ENCODE assay signal across 1 cellular context in the genomic region with DNA sequence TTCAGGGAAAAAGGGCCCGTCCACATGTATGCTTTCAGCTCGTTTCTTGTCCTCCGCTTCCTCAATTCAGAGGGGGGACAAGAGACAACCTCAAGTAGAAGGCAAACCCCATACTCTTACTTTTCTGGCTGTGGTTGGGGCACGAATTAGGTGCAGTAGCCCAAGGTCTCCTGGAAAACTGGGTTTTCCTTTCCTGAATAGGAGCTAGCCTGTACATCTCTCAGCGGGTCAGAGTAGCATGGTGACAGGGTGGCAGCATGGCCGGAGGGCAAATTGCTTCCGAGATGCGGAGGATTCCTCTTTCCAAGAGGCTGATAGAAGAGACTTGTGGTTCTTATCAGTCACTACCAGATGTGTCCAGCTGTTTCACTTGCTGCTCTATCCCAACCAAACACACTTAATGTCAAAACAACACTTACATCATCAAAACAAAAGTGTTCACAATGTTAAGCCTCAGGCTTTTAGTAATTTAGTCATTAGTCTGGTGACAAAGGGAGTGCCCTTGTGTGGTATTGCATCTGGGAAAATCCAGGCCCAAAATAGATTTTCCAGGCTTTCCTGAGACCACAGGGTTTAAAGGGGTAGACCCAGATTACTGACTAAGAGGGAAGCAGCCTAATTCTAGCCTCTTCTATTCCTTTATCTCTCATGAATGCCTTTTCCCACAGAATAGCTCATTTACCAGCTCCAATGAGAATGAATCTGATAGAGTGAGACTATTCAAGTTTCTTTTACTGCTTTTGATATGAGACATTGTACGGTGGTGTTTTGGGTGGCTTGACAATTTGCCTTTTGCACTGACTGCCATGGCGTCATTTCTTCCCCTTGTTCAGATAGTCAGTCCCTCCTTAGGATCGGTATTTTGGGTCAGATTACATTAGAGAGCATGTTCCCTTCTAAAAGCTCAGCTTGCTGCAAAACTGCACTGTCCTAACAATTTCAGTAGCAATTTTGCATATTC.
TF ChIP-seq lines count a peak whose summit lies in the region.

No MANE protein-coding gene starts in this region.

TF ChIP-seq in K562, 482 proteins besides CTCF, POLR2A, EP300 and RAD21 (continued from another document and continues in another):
- peak; percentile 82 for TF ChIP-seq ZNF584 (CRISPR knock-in tag; IDR thresholded peaks at IDR 0.05; ENCODE audit: low read depth)
- no peak for TF ChIP-seq NR3C1 (CRISPR knock-in tag; IDR thresholded peaks at IDR 0.05)
- no peak for TF ChIP-seq ILK (tag; IDR thresholded peaks at IDR 0.05; ENCODE audit: borderline replicate concordance, low read depth)
- no peak for TF ChIP-seq ZNF224 (CRISPR knock-in tag; IDR thresholded peaks at IDR 0.05)
- TF ChIP-seq PRMT5 (CRISPR knock-in tag; IDR thresholded peaks at IDR 0.05) = no peak
- TF ChIP-seq SMARCE1 (IDR thresholded peaks at IDR 0.05) = peak; percentile 99
- peak; percentile 84; the same call in 1 of the 2 replicates for TF ChIP-seq MTA1 (IDR thresholded peaks at IDR 0.05; ENCODE audit: borderline replicate concordance)
- TF ChIP-seq ZC3H4 (CRISPR knock-in tag; IDR thresholded peaks at IDR 0.05; ENCODE audit: borderline replicate concordance) = no peak
- TF ChIP-seq, protein P1, sequence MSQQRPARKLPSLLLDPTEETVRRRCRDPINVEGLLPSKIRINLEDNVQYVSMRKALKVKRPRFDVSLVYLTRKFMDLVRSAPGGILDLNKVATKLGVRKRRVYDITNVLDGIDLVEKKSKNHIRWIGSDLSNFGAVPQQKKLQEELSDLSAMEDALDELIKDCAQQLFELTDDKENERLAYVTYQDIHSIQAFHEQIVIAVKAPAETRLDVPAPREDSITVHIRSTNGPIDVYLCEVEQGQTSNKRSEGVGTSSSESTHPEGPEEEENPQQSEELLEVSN (IDR thresholded peaks at IDR 0.05; ENCODE audit: borderline replicate concordance in 1 of 2, extremely low read depth in 1 of 2, insufficient read depth in 1 of 2, insufficient read length in 1 of 2, low read depth in 1 of 2, low read length in 1 of 2, poor library complexity in 1 of 2, severe bottlenecking in 1 of 2) = no peak
- TF ChIP-seq NFRKB (IDR thresholded peaks at IDR 0.05; ENCODE audit: low read depth) = no peak
- no peak for TF ChIP-seq NCOA6 (IDR thresholded peaks at IDR 0.05)
- TF ChIP-seq, protein P2, sequence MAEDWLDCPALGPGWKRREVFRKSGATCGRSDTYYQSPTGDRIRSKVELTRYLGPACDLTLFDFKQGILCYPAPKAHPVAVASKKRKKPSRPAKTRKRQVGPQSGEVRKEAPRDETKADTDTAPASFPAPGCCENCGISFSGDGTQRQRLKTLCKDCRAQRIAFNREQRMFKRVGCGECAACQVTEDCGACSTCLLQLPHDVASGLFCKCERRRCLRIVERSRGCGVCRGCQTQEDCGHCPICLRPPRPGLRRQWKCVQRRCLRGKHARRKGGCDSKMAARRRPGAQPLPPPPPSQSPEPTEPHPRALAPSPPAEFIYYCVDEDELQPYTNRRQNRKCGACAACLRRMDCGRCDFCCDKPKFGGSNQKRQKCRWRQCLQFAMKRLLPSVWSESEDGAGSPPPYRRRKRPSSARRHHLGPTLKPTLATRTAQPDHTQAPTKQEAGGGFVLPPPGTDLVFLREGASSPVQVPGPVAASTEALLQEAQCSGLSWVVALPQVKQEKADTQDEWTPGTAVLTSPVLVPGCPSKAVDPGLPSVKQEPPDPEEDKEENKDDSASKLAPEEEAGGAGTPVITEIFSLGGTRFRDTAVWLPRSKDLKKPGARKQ (CRISPR knock-in tag; IDR thresholded peaks at IDR 0.05) = no peak
- peak; percentile 96 for TF ChIP-seq KLF16 (IDR thresholded peaks at IDR 0.05)
- no peak for TF ChIP-seq ZNF551 (CRISPR knock-in tag; IDR thresholded peaks at IDR 0.05)
- TF ChIP-seq RNF2 (IDR thresholded peaks at IDR 0.05) = peak; percentile 90
- TF ChIP-seq SP1 (CRISPR knock-in tag; IDR thresholded peaks at IDR 0.05) = peak; percentile 85
- no peak for TF ChIP-seq SLC30A9 (CRISPR knock-in tag; IDR thresholded peaks at IDR 0.05)
- TF ChIP-seq, protein P3, sequence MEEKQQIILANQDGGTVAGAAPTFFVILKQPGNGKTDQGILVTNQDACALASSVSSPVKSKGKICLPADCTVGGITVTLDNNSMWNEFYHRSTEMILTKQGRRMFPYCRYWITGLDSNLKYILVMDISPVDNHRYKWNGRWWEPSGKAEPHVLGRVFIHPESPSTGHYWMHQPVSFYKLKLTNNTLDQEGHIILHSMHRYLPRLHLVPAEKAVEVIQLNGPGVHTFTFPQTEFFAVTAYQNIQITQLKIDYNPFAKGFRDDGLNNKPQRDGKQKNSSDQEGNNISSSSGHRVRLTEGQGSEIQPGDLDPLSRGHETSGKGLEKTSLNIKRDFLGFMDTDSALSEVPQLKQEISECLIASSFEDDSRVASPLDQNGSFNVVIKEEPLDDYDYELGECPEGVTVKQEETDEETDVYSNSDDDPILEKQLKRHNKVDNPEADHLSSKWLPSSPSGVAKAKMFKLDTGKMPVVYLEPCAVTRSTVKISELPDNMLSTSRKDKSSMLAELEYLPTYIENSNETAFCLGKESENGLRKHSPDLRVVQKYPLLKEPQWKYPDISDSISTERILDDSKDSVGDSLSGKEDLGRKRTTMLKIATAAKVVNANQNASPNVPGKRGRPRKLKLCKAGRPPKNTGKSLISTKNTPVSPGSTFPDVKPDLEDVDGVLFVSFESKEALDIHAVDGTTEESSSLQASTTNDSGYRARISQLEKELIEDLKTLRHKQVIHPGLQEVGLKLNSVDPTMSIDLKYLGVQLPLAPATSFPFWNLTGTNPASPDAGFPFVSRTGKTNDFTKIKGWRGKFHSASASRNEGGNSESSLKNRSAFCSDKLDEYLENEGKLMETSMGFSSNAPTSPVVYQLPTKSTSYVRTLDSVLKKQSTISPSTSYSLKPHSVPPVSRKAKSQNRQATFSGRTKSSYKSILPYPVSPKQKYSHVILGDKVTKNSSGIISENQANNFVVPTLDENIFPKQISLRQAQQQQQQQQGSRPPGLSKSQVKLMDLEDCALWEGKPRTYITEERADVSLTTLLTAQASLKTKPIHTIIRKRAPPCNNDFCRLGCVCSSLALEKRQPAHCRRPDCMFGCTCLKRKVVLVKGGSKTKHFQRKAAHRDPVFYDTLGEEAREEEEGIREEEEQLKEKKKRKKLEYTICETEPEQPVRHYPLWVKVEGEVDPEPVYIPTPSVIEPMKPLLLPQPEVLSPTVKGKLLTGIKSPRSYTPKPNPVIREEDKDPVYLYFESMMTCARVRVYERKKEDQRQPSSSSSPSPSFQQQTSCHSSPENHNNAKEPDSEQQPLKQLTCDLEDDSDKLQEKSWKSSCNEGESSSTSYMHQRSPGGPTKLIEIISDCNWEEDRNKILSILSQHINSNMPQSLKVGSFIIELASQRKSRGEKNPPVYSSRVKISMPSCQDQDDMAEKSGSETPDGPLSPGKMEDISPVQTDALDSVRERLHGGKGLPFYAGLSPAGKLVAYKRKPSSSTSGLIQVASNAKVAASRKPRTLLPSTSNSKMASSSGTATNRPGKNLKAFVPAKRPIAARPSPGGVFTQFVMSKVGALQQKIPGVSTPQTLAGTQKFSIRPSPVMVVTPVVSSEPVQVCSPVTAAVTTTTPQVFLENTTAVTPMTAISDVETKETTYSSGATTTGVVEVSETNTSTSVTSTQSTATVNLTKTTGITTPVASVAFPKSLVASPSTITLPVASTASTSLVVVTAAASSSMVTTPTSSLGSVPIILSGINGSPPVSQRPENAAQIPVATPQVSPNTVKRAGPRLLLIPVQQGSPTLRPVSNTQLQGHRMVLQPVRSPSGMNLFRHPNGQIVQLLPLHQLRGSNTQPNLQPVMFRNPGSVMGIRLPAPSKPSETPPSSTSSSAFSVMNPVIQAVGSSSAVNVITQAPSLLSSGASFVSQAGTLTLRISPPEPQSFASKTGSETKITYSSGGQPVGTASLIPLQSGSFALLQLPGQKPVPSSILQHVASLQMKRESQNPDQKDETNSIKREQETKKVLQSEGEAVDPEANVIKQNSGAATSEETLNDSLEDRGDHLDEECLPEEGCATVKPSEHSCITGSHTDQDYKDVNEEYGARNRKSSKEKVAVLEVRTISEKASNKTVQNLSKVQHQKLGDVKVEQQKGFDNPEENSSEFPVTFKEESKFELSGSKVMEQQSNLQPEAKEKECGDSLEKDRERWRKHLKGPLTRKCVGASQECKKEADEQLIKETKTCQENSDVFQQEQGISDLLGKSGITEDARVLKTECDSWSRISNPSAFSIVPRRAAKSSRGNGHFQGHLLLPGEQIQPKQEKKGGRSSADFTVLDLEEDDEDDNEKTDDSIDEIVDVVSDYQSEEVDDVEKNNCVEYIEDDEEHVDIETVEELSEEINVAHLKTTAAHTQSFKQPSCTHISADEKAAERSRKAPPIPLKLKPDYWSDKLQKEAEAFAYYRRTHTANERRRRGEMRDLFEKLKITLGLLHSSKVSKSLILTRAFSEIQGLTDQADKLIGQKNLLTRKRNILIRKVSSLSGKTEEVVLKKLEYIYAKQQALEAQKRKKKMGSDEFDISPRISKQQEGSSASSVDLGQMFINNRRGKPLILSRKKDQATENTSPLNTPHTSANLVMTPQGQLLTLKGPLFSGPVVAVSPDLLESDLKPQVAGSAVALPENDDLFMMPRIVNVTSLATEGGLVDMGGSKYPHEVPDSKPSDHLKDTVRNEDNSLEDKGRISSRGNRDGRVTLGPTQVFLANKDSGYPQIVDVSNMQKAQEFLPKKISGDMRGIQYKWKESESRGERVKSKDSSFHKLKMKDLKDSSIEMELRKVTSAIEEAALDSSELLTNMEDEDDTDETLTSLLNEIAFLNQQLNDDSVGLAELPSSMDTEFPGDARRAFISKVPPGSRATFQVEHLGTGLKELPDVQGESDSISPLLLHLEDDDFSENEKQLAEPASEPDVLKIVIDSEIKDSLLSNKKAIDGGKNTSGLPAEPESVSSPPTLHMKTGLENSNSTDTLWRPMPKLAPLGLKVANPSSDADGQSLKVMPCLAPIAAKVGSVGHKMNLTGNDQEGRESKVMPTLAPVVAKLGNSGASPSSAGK (IDR thresholded peaks at IDR 0.05) = no peak; the same call in 1 of the 2 replicates
- TF ChIP-seq CC2D1A (IDR thresholded peaks at IDR 0.05) = peak; percentile 96
- no peak for TF ChIP-seq ZNF778 (CRISPR knock-in tag; IDR thresholded peaks at IDR 0.05)
- TF ChIP-seq U2AF1 (optimal IDR thresholded peaks at IDR 0.05; ENCODE audit: low read depth, low read length) = no peak
- peak; percentile 3 for TF ChIP-seq ZFP36 (IDR thresholded peaks at IDR 0.05; ENCODE audit: low read depth, low read length, partially characterized antibody)
- no peak for TF ChIP-seq CHD1 (IDR thresholded peaks at IDR 0.05; ENCODE audit: low read length)
- TF ChIP-seq CEBPG (CRISPR knock-in tag; IDR thresholded peaks at IDR 0.05) = peak; percentile 69
- TF ChIP-seq CEBPG (tag; conservative IDR thresholded peaks at IDR 0.05 in 1 of 2, IDR thresholded peaks at IDR 0.05 in 1 of 2) = peak; percentile 63 to 95; a peak in 3 of 4 replicates
- TF ChIP-seq MCM5 (IDR thresholded peaks at IDR 0.05; ENCODE audit: low read depth) = no peak
- TF ChIP-seq MEF2D (tag; conservative IDR thresholded peaks at IDR 0.05; ENCODE audit: low read depth) = peak; percentile 99
- peak; percentile 95 for TF ChIP-seq TRIM24 (IDR thresholded peaks at IDR 0.05)
- TF ChIP-seq POLR3A (IDR thresholded peaks at IDR 0.05; ENCODE audit: borderline replicate concordance, extremely low read depth, insufficient read depth, insufficient read length) = no peak
- TF ChIP-seq KDM2B (CRISPR knock-in tag; IDR thresholded peaks at IDR 0.05) = 0 out of 2 replicates have a peak, but pooled peaks have one; percentile 30
- TF ChIP-seq, protein P4, sequence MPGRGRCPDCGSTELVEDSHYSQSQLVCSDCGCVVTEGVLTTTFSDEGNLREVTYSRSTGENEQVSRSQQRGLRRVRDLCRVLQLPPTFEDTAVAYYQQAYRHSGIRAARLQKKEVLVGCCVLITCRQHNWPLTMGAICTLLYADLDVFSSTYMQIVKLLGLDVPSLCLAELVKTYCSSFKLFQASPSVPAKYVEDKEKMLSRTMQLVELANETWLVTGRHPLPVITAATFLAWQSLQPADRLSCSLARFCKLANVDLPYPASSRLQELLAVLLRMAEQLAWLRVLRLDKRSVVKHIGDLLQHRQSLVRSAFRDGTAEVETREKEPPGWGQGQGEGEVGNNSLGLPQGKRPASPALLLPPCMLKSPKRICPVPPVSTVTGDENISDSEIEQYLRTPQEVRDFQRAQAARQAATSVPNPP (IDR thresholded peaks at IDR 0.05; ENCODE audit: borderline replicate concordance, insufficient read depth, insufficient read length) = no peak
- no peak for TF ChIP-seq TGIF2 (CRISPR knock-in tag; IDR thresholded peaks at IDR 0.05)
- TF ChIP-seq, protein P5, sequence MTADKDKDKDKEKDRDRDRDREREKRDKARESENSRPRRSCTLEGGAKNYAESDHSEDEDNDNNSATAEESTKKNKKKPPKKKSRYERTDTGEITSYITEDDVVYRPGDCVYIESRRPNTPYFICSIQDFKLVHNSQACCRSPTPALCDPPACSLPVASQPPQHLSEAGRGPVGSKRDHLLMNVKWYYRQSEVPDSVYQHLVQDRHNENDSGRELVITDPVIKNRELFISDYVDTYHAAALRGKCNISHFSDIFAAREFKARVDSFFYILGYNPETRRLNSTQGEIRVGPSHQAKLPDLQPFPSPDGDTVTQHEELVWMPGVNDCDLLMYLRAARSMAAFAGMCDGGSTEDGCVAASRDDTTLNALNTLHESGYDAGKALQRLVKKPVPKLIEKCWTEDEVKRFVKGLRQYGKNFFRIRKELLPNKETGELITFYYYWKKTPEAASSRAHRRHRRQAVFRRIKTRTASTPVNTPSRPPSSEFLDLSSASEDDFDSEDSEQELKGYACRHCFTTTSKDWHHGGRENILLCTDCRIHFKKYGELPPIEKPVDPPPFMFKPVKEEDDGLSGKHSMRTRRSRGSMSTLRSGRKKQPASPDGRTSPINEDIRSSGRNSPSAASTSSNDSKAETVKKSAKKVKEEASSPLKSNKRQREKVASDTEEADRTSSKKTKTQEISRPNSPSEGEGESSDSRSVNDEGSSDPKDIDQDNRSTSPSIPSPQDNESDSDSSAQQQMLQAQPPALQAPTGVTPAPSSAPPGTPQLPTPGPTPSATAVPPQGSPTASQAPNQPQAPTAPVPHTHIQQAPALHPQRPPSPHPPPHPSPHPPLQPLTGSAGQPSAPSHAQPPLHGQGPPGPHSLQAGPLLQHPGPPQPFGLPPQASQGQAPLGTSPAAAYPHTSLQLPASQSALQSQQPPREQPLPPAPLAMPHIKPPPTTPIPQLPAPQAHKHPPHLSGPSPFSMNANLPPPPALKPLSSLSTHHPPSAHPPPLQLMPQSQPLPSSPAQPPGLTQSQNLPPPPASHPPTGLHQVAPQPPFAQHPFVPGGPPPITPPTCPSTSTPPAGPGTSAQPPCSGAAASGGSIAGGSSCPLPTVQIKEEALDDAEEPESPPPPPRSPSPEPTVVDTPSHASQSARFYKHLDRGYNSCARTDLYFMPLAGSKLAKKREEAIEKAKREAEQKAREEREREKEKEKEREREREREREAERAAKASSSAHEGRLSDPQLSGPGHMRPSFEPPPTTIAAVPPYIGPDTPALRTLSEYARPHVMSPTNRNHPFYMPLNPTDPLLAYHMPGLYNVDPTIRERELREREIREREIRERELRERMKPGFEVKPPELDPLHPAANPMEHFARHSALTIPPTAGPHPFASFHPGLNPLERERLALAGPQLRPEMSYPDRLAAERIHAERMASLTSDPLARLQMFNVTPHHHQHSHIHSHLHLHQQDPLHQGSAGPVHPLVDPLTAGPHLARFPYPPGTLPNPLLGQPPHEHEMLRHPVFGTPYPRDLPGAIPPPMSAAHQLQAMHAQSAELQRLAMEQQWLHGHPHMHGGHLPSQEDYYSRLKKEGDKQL (CRISPR knock-in tag; IDR thresholded peaks at IDR 0.05; ENCODE audit: borderline replicate concordance) = no peak; the same call in 1 of the 2 replicates
- peak; percentile 94 for TF ChIP-seq HDAC3 (IDR thresholded peaks at IDR 0.05; ENCODE audit: borderline replicate concordance, partially characterized antibody)
